Comparison of ENCODE assay signal across 12 cellular contexts in the genomic region with DNA sequence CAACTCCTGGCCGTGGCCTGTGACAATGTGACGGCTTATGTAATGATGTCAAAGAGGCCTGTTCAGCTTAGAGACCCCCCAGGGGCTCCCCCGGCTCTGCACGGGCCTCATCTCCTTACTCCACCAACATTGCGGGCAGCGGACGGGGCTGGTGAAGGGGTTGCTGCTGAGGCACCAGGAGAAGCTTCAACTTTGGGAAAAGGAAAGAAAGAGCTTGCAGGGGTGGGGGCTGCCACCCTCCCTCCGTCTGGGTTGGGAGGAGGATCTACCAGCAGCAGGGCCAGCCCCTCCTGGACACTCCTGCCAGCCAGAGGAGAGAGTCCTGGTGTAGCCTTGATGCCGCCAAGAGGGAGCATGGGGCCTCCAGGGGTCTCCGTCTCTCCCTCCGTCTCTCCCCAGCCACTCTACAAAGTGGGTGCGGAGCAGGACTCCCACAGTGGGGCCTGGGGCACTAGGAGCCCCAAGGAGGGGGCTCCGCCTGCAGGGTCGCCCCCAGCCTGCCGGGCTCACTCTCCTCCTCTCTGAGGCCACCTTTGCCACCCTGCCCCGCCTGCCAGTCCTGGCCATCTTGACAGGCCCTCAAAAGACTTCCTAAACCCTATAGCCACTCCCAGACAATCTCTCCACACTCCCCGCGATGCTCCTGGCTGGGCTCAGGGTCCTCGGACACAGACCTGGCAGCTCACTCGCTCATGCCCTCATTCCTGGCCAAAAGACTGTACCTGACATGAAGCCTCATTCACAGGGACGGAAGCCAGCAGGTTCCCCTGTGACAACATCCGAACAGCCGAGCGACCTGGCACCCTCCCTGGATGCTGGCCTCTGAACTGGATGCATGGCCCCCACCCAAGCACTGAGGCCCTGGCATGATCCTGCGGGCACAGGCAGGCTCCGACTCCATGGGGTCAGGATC.
"Had no signal": no experiment of that assay in that cellular context is flagged by ENCODE, and none has a peak within 500 bp of the region (broad histone marks: within the 10 kb centered on the region; RNA-seq: fewer than 3 reads in every experiment).

No MANE protein-coding gene starts in this region.

- H3K4me3 ChIP-seq: psoas muscle, tibial artery had no signal

- H3K9ac ChIP-seq: SK-N-SH had no signal

- ATAC-seq: activated T-helper 17 cell treated with anti-CD3 and anti-CD28 coated beads, Interleukin-2, amount 50 U/mL, for 72 hours; psoas muscle had no signal

- H3K27ac ChIP-seq: psoas muscle, tibial artery had no signal

- DNase-seq: activated CD4-positive, alpha-beta T cell treated with anti-CD3 and anti-CD28 coated beads, Interleukin-2, amount 10 ng/mL, durations not matched to agents 7 days and 5 days; activated CD4-positive, CD25-positive, alpha-beta regulatory T cell; activated CD8-positive, alpha-beta memory T cell treated with anti-CD3 and anti-CD28 coated beads for 24 hours; activated naive CD4-positive, alpha-beta T cell treated with anti-CD3 and anti-CD28 coated beads, Interleukin-2, amount 10 ng/mL, durations not matched to agents 7 days and 5 days; dermis blood vessel endothelial cell; erythroblast; psoas muscle; SK-N-SH; stimulated activated CD4-positive, alpha-beta T cell treated with anti-CD3 and anti-CD28 coated beads, Interleukin-4, amount 100 ng/mL, for 4 hours; tibial artery had no signal

- H3K27me3 ChIP-seq: tibial artery had no signal

- H3K9me3 ChIP-seq: psoas muscle, SK-N-SH, tibial artery had no signal

- H3K4me3 Mint-ChIP-seq: activated CD4-positive, alpha-beta T cell treated with anti-CD3 and anti-CD28 coated beads, Interleukin-2, amount 10 ng/mL, durations not matched to agents 7 days and 5 days; activated naive CD4-positive, alpha-beta T cell treated with anti-CD3 and anti-CD28 coated beads, Interleukin-2, amount 10 ng/mL, durations not matched to agents 7 days and 5 days; activated T-helper 17 cell treated with anti-CD3 and anti-CD28 coated beads, Interleukin-2, amount 50 U/mL, for 72 hours; memory B cell had no signal

- H3K4me2 ChIP-seq: SK-N-SH had no signal

- H3K36me3 ChIP-seq: tibial artery had no signal

- H3K36me3 Mint-ChIP-seq: activated naive CD4-positive, alpha-beta T cell treated with anti-CD3 and anti-CD28 coated beads, Interleukin-2, amount 10 ng/mL, durations not matched to agents 7 days and 5 days; memory B cell had no signal

- H3K4me1 ChIP-seq: psoas muscle had no signal

- H3K27me3 Mint-ChIP-seq: activated CD4-positive, alpha-beta T cell treated with anti-CD3 and anti-CD28 coated beads, Interleukin-2, amount 10 ng/mL, durations not matched to agents 7 days and 5 days had no signal

- H3K27ac Mint-ChIP-seq: activated CD4-positive, alpha-beta T cell treated with anti-CD3 and anti-CD28 coated beads, Interleukin-2, amount 10 ng/mL, durations not matched to agents 7 days and 5 days; activated naive CD4-positive, alpha-beta T cell treated with anti-CD3 and anti-CD28 coated beads, Interleukin-2, amount 10 ng/mL, durations not matched to agents 7 days and 5 days; activated T-helper 17 cell treated with anti-CD3 and anti-CD28 coated beads, Interleukin-2, amount 50 U/mL, for 72 hours; memory B cell had no signal

- H3K9me3 Mint-ChIP-seq: activated T-helper 17 cell treated with anti-CD3 and anti-CD28 coated beads, Interleukin-2, amount 50 U/mL, for 72 hours; memory B cell had no signal
